In genomic region chr11:36257351-36257750, GRCh38 we compare ENCODE assay signal across 1 cellular context.
TF ChIP-seq lines count a peak whose summit lies in the region.

No MANE protein-coding gene starts in this region.

TF ChIP-seq in GM12878, 131 proteins besides CTCF, POLR2A, EP300 and RAD21 (continued from another document):
- TF ChIP-seq SIN3A (IDR thresholded peaks at IDR 0.05; ENCODE audit: low read depth, low read length) (no peak), ATF2 (IDR thresholded peaks at IDR 0.05; ENCODE audit: low read length) (no peak), SREBF2 (IDR thresholded peaks at IDR 0.05; ENCODE audit: low read length) (no peak)
TF ChIP-seq in GM12878: peak in this region for 0.
